ENCODE assay signal across 1 cellular context in genomic region chr7:116222501-116222900, GRCh38.
TF ChIP-seq lines count a peak whose summit lies in the region.

No MANE protein-coding gene starts in this region.

TF ChIP-seq in HEK293, 187 proteins besides CTCF, POLR2A, EP300 and RAD21 (continued from another document):
- TF ChIP-seq ZBTB44 (tag by site-specific recombination; IDR thresholded peaks at IDR 0.05) (no peak; the same call in 1 of the 2 replicates), INSM2 (tag by site-specific recombination; IDR thresholded peaks at IDR 0.05) (peak; percentile 76; the same call in 1 of the 2 replicates), ZSCAN30 (tag by site-specific recombination; IDR thresholded peaks at IDR 0.05) (peak; percentile 61; the same call in 1 of the 2 replicates), SP7 (tag by site-specific recombination; IDR thresholded peaks at IDR 0.05) (peak; percentile 97), FEZF1 (tag by site-specific recombination; IDR thresholded peaks at IDR 0.05) (0 out of 2 replicates have a peak, but pooled peaks have one; percentile 11), ZNF514 (tag by site-specific recombination; IDR thresholded peaks at IDR 0.05) (no peak), ZNF580 (tag by site-specific recombination; IDR thresholded peaks at IDR 0.05) (0 out of 2 replicates have a peak, but pooled peaks have one; percentile 47), OSR2 (tag by site-specific recombination; IDR thresholded peaks at IDR 0.05) (peak; percentile 43; the same call in 1 of the 2 replicates), PRDM6 (tag by site-specific recombination; IDR thresholded peaks at IDR 0.05) (peak; percentile 78), ZNF600 (tag by site-specific recombination; IDR thresholded peaks at IDR 0.05) (peak; percentile 58), ZNF366 (tag by site-specific recombination; conservative IDR thresholded peaks at IDR 0.05) (0 out of 2 replicates have a peak, but pooled peaks have one; percentile 7), ZFP3 (tag by site-specific recombination; IDR thresholded peaks at IDR 0.05; ENCODE audit: low read depth) (peak; percentile 91), ZEB2 (tag by site-specific recombination; IDR thresholded peaks at IDR 0.05) (0 out of 2 replicates have a peak, but pooled peaks have one; percentile 15), ZXDB (tag by site-specific recombination; IDR thresholded peaks at IDR 0.05) (0 out of 2 replicates have a peak, but pooled peaks have one; percentile 17), ZNF776 (tag by site-specific recombination; IDR thresholded peaks at IDR 0.05; ENCODE audit: borderline replicate concordance) (no peak), ZBTB17 (tag by site-specific recombination; IDR thresholded peaks at IDR 0.05) (peak; percentile 35; the same call in 1 of the 2 replicates), PRDM4 (tag by site-specific recombination; IDR thresholded peaks at IDR 0.05) (0 out of 2 replicates have a peak, but pooled peaks have one; percentile 2), SP3 (tag by site-specific recombination; IDR thresholded peaks at IDR 0.05) (no peak)
